ENCODE assay signal across 8 cellular contexts in genomic region chr16:78770353-78771091, GRCh38.
DNase-seq lines count a peak whose midpoint lies in the region; ATAC-seq, FAIRE-seq and TF ChIP-seq lines count a peak whose summit lies in the region.

No MANE protein-coding gene starts in this region.

- H3K4me1 ChIP-seq in fibroblast of lung (ENCODE audit: control insufficient read depth, extremely low read depth, insufficient read depth, low read length) (no peaks in the 10 kb centered on the region), testis (peaks cover 6% of the 10 kb centered on the region)

- H3K9ac ChIP-seq in fibroblast of lung (ENCODE audit: insufficient read depth, low read length) = no peak overlapping the region

- no peaks in the 10 kb centered on the region for H4K20me1 ChIP-seq in fibroblast of lung (ENCODE audit: control insufficient read depth, extremely low read depth, insufficient read depth, low read length)

- H3K9me3 ChIP-seq in fibroblast of lung (ENCODE audit: control insufficient read depth, insufficient read depth, low read depth, low read length) = no peaks in the 10 kb centered on the region
- no peaks in the 10 kb centered on the region for H3K9me3 ChIP-seq in testis

- H2AFZ ChIP-seq in fibroblast of lung (ENCODE audit: low read length) = no peak overlapping the region

- H3K79me2 ChIP-seq in fibroblast of lung (ENCODE audit: control insufficient read depth, insufficient read depth, low read length) = no peaks in the 10 kb centered on the region

- no peak overlapping the region for H3K27ac ChIP-seq in fibroblast of lung (ENCODE audit: insufficient read depth, low read length)
- no peak overlapping the region for H3K27ac ChIP-seq in testis

- no peaks in the 10 kb centered on the region for H3K36me3 ChIP-seq in fibroblast of lung (ENCODE audit: control insufficient read depth, insufficient read depth, low read length)
- H3K36me3 ChIP-seq in testis (ENCODE audit: low read depth, missing control alignments) = no peaks in the 10 kb centered on the region

- intact Hi-C loops in testis (cut with DNase I; ENCODE audit: low total_unique reads) = no loop called here

- 36 to 40% methylated on average over 11 to 18 of the region's 23 CpGs for WGBS in testis, 2 donors

- ATAC-seq in HG02759 (IDR thresholded peaks at IDR 0.05; ENCODE audit: unreplicated experiment) = peak; percentile 76

- no peaks in the 10 kb centered on the region for H3K27me3 ChIP-seq in fibroblast of lung (ENCODE audit: control insufficient read depth, insufficient read depth, low read length)
- H3K27me3 ChIP-seq in testis = no peaks in the 10 kb centered on the region

- no peak overlapping the region for H3K4me2 ChIP-seq in fibroblast of lung (ENCODE audit: extremely low read depth, insufficient read depth, low read length)

- TF ChIP-seq POLR2A in GM12891 (IDR thresholded peaks at IDR 0.05; ENCODE audit: low read depth, low read length) = no peak
- TF ChIP-seq POLR2A in testis (IDR thresholded peaks at IDR 0.05) = no peak

- peak; percentile 75 for FAIRE-seq in GM12891 (lab: Jason Lieb, UNC)

- H3K4me3 ChIP-seq in fibroblast of lung (replicated peaks in 1 of 4; ENCODE audit: control extremely low read depth in 1 of 4, insufficient read depth in 1 of 4, low read depth in 3 of 4, low read length in 4 of 4) (no peak overlapping the region), testis (no peak overlapping the region)

- peak; percentile 25 to 55 for TF ChIP-seq CTCF in fibroblast of lung (conservative IDR thresholded peaks at IDR 0.05 in 1 of 2, IDR thresholded peaks at IDR 0.05 in 1 of 2; ENCODE audit: low read depth in 1 of 2, low read length in 2 of 2)
- peak; percentile 70 to 97 (median 71) for TF ChIP-seq CTCF in testis (IDR thresholded peaks at IDR 0.05)

- DNase-seq in GM12891 (ENCODE audit: insufficient read length, low spot score) = peak; percentile 59
- DNase-seq in NOMO-1 (lab: John Stamatoyannopoulos, UW; ENCODE audit: unreplicated experiment in 2 of 2) = peak; percentile 62 to 67
- DNase-seq in activated T-cell treated with anti-CD3 and anti-CD28 coated beads for 1 hour (ENCODE audit: low read depth) = peak; percentile 73
- DNase-seq in fibroblast of lung (ENCODE audit: low read depth in 2 of 2) = peak; percentile 1 to 29
- DNase-seq in nucleus accumbens (lab: John Stamatoyannopoulos, UW) = peak in 50 of 56 donors; percentile 4 to 87 (median 56)
- peak; percentile 86 for DNase-seq in testis
- DNase-seq in GF-D8 (lab: John Stamatoyannopoulos, UW) = no peak

TF ChIP-seq in GM12891, 5 proteins besides CTCF, POLR2A, EP300 and RAD21:
- no peak for TF ChIP-seq PAX5 (IDR thresholded peaks at IDR 0.05; ENCODE audit: insufficient read depth, low read length, severe bottlenecking)
